In genomic region chr2:109545828-109546713, GRCh38 we compare ENCODE assay signal across 8 cellular contexts.
DNase-seq lines count a peak whose midpoint lies in the region; ATAC-seq and TF ChIP-seq lines count a peak whose summit lies in the region.

No MANE protein-coding gene starts in this region.

- ATAC-seq in GM18867 (IDR thresholded peaks at IDR 0.05; ENCODE audit: unreplicated experiment) (peak; percentile 80), HG03521 (IDR thresholded peaks at IDR 0.05; ENCODE audit: unreplicated experiment) (peak; percentile 66)
- peak; percentile 65 to 75 for ATAC-seq in activated T-cell treated with anti-CD3 and anti-CD28 coated beads, Interleukin-2, amount 50 U/mL, for 72 hours (replicated peaks in 1 of 2)

- peaks cover 10% of the 10 kb centered on the region for H3F3A ChIP-seq in neural progenitor cell (ENCODE audit: low read depth)

- H3K27me3 Mint-ChIP-seq in activated T-cell treated with anti-CD3 and anti-CD28 coated beads, Interleukin-2, amount 50 U/mL, for 72 hours (ENCODE audit: low read depth) = no peaks in the 10 kb centered on the region
- no peaks in the 10 kb centered on the region for H3K27me3 Mint-ChIP-seq in neural progenitor cell (ENCODE audit: insufficient read depth, low read depth)

- 37 to 43% methylated on average over 10 of the region's 10 CpGs for WGBS in thyroid gland, 2 donors

- H3K4me3 ChIP-seq in AG10803 (ENCODE audit: low read length) (no peak overlapping the region), Peyer's patch (no peak overlapping the region), fibroblast of pulmonary artery (replicated peaks; ENCODE audit: low read depth, low read length) (no peak overlapping the region), neural progenitor cell (no peak overlapping the region), thyroid gland (replicated peaks in 1 of 3) (no peak overlapping the region)

- H3K9ac ChIP-seq in neural progenitor cell = no peak overlapping the region

- intact Hi-C loops in thyroid gland (cut with DNase I) = loop anchor here (5.0 kb wide), 2 partner anchors 166 to 186 kb away; no protein-coding TSS in a partner anchor

- no peak for TF ChIP-seq POLR2A in Peyer's patch (IDR thresholded peaks at IDR 0.05)
- no peak for TF ChIP-seq POLR2A in thyroid gland (IDR thresholded peaks at IDR 0.05)

- H3K36me3 Mint-ChIP-seq in activated T-cell treated with anti-CD3 and anti-CD28 coated beads, Interleukin-2, amount 50 U/mL, for 72 hours (ENCODE audit: insufficient read depth in 2 of 2) = no peaks in the 10 kb centered on the region
- peaks cover 15% of the 10 kb centered on the region for H3K36me3 Mint-ChIP-seq in neural progenitor cell

- no peaks in the 10 kb centered on the region for H3K4me1 ChIP-seq in Peyer's patch
- H3K4me1 ChIP-seq in neural progenitor cell = no peaks in the 10 kb centered on the region
- H3K4me1 ChIP-seq in thyroid gland = no peaks in the 10 kb centered on the region

- no peaks in the 10 kb centered on the region for H3K36me3 ChIP-seq in Peyer's patch
- no peaks in the 10 kb centered on the region for H3K36me3 ChIP-seq in neural progenitor cell
- H3K36me3 ChIP-seq in thyroid gland = no peaks in the 10 kb centered on the region

- H4K20me1 ChIP-seq in neural progenitor cell (ENCODE audit: low read depth) = no peaks in the 10 kb centered on the region

- H3K27ac Mint-ChIP-seq in activated T-cell treated with anti-CD3 and anti-CD28 coated beads, Interleukin-2, amount 50 U/mL, for 72 hours = no peak overlapping the region
- H3K27ac Mint-ChIP-seq in neural progenitor cell = no peak overlapping the region

- no peaks in the 10 kb centered on the region for H3K79me2 ChIP-seq in neural progenitor cell (ENCODE audit: low read depth)

- H3K4me1 Mint-ChIP-seq in activated T-cell treated with anti-CD3 and anti-CD28 coated beads, Interleukin-2, amount 50 U/mL, for 72 hours (ENCODE audit: low read depth) = peaks cover 6% of the 10 kb centered on the region
- H3K4me1 Mint-ChIP-seq in neural progenitor cell = peaks cover 13% of the 10 kb centered on the region

- H3K4me3 Mint-ChIP-seq in activated T-cell treated with anti-CD3 and anti-CD28 coated beads, Interleukin-2, amount 50 U/mL, for 72 hours = no peak overlapping the region
- H3K4me3 Mint-ChIP-seq in neural progenitor cell = no peak overlapping the region

- peak; percentile 98 for TF ChIP-seq CTCF in AG10803 (conservative IDR thresholded peaks at IDR 0.05; ENCODE audit: low read length)
- TF ChIP-seq CTCF in Peyer's patch (IDR thresholded peaks at IDR 0.05) = peak in 5 of 6 experiments; percentile 61 to 93 (median 91)
- peak; percentile 96 for TF ChIP-seq CTCF in fibroblast of pulmonary artery (IDR thresholded peaks at IDR 0.05; ENCODE audit: low read length, missing control alignments)
- peak; percentile 93 for TF ChIP-seq CTCF in neural progenitor cell (IDR thresholded peaks at IDR 0.05)
- peak; percentile 70 to 98 (median 94) for TF ChIP-seq CTCF in thyroid gland (IDR thresholded peaks at IDR 0.05)

- H3K9me3 Mint-ChIP-seq in activated T-cell treated with anti-CD3 and anti-CD28 coated beads, Interleukin-2, amount 50 U/mL, for 72 hours = no peaks in the 10 kb centered on the region
- H3K9me3 Mint-ChIP-seq in neural progenitor cell = no peaks in the 10 kb centered on the region

- peak; percentile 49 for DNase-seq in AG10803 (ENCODE audit: low read depth)
- peak; percentile 26 to 75 (median 71) for DNase-seq in Peyer's patch
- DNase-seq in activated T-cell treated with anti-CD3 and anti-CD28 coated beads, Interleukin-2, amount 50 U/mL, for 72 hours = peak; percentile 53 to 58
- peak; percentile 79 for DNase-seq in fibroblast of pulmonary artery (ENCODE audit: low read depth)
- DNase-seq in neural progenitor cell (ENCODE audit: low spot score) = peak; percentile 74
- DNase-seq in thyroid gland = peak; percentile 65 to 69

- no peak overlapping the region for H3K4me2 ChIP-seq in neural progenitor cell

- no peak overlapping the region for H3K27ac ChIP-seq in Peyer's patch
- no peak overlapping the region for H3K27ac ChIP-seq in neural progenitor cell
- H3K27ac ChIP-seq in thyroid gland = no peak overlapping the region

- H3K9me3 ChIP-seq in Peyer's patch (no peaks in the 10 kb centered on the region), neural progenitor cell (ENCODE audit: low read depth) (no peaks in the 10 kb centered on the region), thyroid gland (no peaks in the 10 kb centered on the region)

- no peak overlapping the region for H2AFZ ChIP-seq in neural progenitor cell (replicated peaks)

- H3K27me3 ChIP-seq in Peyer's patch = no peaks in the 10 kb centered on the region
- H3K27me3 ChIP-seq in neural progenitor cell = no peaks in the 10 kb centered on the region
- no peaks in the 10 kb centered on the region for H3K27me3 ChIP-seq in thyroid gland
